8 cellular contexts compared by ENCODE assay signal in the genomic region with DNA sequence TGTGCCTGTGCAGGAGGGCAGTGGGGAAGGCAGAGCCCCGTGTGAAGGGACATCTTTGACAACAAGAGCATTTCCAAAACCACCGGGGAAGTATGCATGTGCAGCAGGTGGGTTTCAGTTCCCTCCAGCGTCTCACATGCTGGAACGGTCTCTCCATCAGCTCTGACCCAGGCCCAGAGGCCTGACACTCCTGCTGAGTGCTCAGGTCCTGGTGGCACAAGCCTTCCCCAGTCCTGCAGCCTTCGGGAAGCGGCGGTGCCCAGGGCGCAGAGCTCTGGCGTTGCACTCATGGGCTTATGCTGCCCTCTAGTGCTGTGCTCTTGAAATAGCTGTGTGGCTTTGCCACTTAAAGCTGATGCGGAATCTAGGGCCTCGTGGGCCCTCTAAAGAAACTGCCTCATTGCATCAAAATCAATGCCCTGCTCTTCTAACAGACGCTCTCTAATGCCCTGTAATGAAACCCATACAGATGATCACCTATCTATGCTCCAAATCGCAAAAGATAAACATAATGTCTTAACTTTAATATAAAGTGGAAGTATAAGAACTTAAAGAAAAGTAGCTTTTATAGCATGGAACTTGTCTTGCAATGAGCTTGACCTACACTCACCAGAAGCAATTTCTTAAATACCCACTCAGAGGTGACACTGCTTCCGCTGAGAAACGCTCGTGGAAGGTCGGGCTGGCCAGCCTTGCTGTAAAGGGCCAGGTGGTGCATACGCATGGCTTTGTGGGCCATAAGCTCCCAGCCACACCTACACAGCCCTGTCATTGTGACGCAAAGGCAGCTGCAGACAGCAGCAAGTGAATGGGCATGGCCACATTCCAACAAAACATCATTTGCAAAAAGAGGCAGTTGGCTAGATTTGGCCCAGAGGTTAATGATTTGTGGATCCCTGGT. TPM values are rescaled to one million over a fixed set of nuclear protein-coding genes. Genes with fewer than 3 reads are reported as not detected.
A peak's percentile ranks its signal among the peaks of the same experiment; 100 is the strongest.
DNase-seq lines count a peak whose midpoint lies in the region; ATAC-seq and TF ChIP-seq lines count a peak whose summit lies in the region.

No MANE protein-coding gene starts in this region.

- no peak overlapping the region for H3K4me3 Mint-ChIP-seq in activated T-cell treated with anti-CD3 and anti-CD28 coated beads, Interleukin-2, amount 50 U/mL, for 72 hours

- H3K9me2 ChIP-seq in OCI-LY1 (ENCODE audit: low read depth, low read length): no peaks in the 10 kb centered on the region

- no peaks in the 10 kb centered on the region for H3K4me1 Mint-ChIP-seq in activated T-cell treated with anti-CD3 and anti-CD28 coated beads, Interleukin-2, amount 50 U/mL, for 72 hours (ENCODE audit: low read depth)

- no peak overlapping the region for H3K27ac Mint-ChIP-seq in activated T-cell treated with anti-CD3 and anti-CD28 coated beads, Interleukin-2, amount 50 U/mL, for 72 hours

- H3K4me1 ChIP-seq in OCI-LY1 (ENCODE audit: insufficient read depth, low read length, severe bottlenecking): peaks cover 10% of the 10 kb centered on the region
- H3K4me1 ChIP-seq in neutrophil (ENCODE audit: control insufficient read depth in 1 of 2, insufficient read depth in 1 of 2, low read depth in 1 of 2, low read length in 1 of 2): peaks cover 0 to 4% of the 10 kb centered on the region in 2 experiments
- H3K4me1 ChIP-seq in upper lobe of left lung: peaks cover 0 to 6% (median 1%) of the 10 kb centered on the region in 4 donors

- no peaks in the 10 kb centered on the region for H3K79me2 ChIP-seq in OCI-LY1 (ENCODE audit: insufficient read depth, low read length)

- H3K9me3 ChIP-seq in OCI-LY1 (ENCODE audit: low read length) (no peaks in the 10 kb centered on the region), neutrophil (no peaks in the 10 kb centered on the region), upper lobe of left lung (no peaks in the 10 kb centered on the region)

- H3K36me3 Mint-ChIP-seq in activated T-cell treated with anti-CD3 and anti-CD28 coated beads, Interleukin-2, amount 50 U/mL, for 72 hours (ENCODE audit: insufficient read depth in 2 of 2): no peaks in the 10 kb centered on the region

- H3K27me3 ChIP-seq in OCI-LY1 (ENCODE audit: insufficient read depth, low read length) (no peaks in the 10 kb centered on the region), neutrophil (peaks cover 14% of the 10 kb centered on the region), upper lobe of left lung (no peaks in the 10 kb centered on the region)

- no peak for TF ChIP-seq POLR2A in upper lobe of left lung (IDR thresholded peaks at IDR 0.05)

- H3K36me3 ChIP-seq in OCI-LY1 (ENCODE audit: insufficient read depth, low read length) (no peaks in the 10 kb centered on the region), neutrophil (no peaks in the 10 kb centered on the region), upper lobe of left lung (no peaks in the 10 kb centered on the region)

- H2AFZ ChIP-seq in OCI-LY1 (ENCODE audit: low read length): no peak overlapping the region

- TF ChIP-seq CTCF in GM20000 (IDR thresholded peaks at IDR 0.05; ENCODE audit: extremely low read depth, missing control alignments) (peak; percentile 62), OCI-LY1 (IDR thresholded peaks at IDR 0.05; ENCODE audit: low read length) (peak; percentile 81), fibroblast of villous mesenchyme (IDR thresholded peaks at IDR 0.05; ENCODE audit: insufficient read depth, low read depth, low read length) (peak; percentile 79), neutrophil (IDR thresholded peaks at IDR 0.05) (peak; percentile 65), upper lobe of left lung (IDR thresholded peaks at IDR 0.05) (peak; percentile 70 to 92 (median 84))

- H3K9me3 Mint-ChIP-seq in activated T-cell treated with anti-CD3 and anti-CD28 coated beads, Interleukin-2, amount 50 U/mL, for 72 hours: no peaks in the 10 kb centered on the region

- no peak overlapping the region for H3K27ac ChIP-seq in OCI-LY1 (ENCODE audit: low read depth, low read length, poor library complexity, severe bottlenecking)
- no peak overlapping the region for H3K27ac ChIP-seq in neutrophil
- H3K27ac ChIP-seq in upper lobe of left lung: no peak overlapping the region

- no peak overlapping the region for H3K9ac ChIP-seq in OCI-LY1 (ENCODE audit: low read length)

- 38 to 44% methylated on average over 15 to 19 of the region's 19 CpGs for WGBS in upper lobe of left lung, 2 donors

- no peak overlapping the region for H3K4me3 ChIP-seq in OCI-LY1 (ENCODE audit: low read depth, low read length, poor library complexity, severe bottlenecking)
- no peak overlapping the region for H3K4me3 ChIP-seq in fibroblast of villous mesenchyme (ENCODE audit: low read depth, low read length)
- no peak overlapping the region for H3K4me3 ChIP-seq in neutrophil (ENCODE audit: low read depth in 1 of 2, low read length in 1 of 2)
- H3K4me3 ChIP-seq in upper lobe of left lung: no peak overlapping the region

- peak; percentile 79 for DNase-seq in D341Med (ENCODE audit: low spot score)
- peak; percentile 68 for DNase-seq in GM20000 (ENCODE audit: low spot score)
- DNase-seq in activated T-cell treated with anti-CD3 and anti-CD28 coated beads, Interleukin-2, amount 50 U/mL, for 72 hours: peak; percentile 56 to 63
- DNase-seq in fibroblast of villous mesenchyme (ENCODE audit: low read depth): peak; percentile 59
- DNase-seq in upper lobe of left lung: peak; percentile 57 to 88

- H3K4me2 ChIP-seq in OCI-LY1 (ENCODE audit: low read length): no peak overlapping the region

- no peak for TF ChIP-seq EP300 in upper lobe of left lung (IDR thresholded peaks at IDR 0.05)

- no peaks in the 10 kb centered on the region for H3F3A ChIP-seq in OCI-LY1 (ENCODE audit: insufficient read depth, low read length)

- ATAC-seq in HG03565 (IDR thresholded peaks at IDR 0.05; ENCODE audit: unreplicated experiment) (peak; percentile 75), upper lobe of left lung (ENCODE audit: low FRiP score in 2 of 2) (peak; percentile 87 to 91)
- peak; percentile 77 to 83 for ATAC-seq in activated T-cell treated with anti-CD3 and anti-CD28 coated beads, Interleukin-2, amount 50 U/mL, for 72 hours (replicated peaks in 1 of 2)

- H3K27me3 Mint-ChIP-seq in activated T-cell treated with anti-CD3 and anti-CD28 coated beads, Interleukin-2, amount 50 U/mL, for 72 hours (ENCODE audit: low read depth): peaks cover 8% of the 10 kb centered on the region

- H4K20me1 ChIP-seq in OCI-LY1 (ENCODE audit: insufficient read depth, low read length): no peaks in the 10 kb centered on the region

RNA-seq across cellular contexts. Expression of gene CLRN3, which starts 38.6 kb away (rescaled TPM):
- not detected for total RNA-seq in activated T-cell treated with anti-CD3 and anti-CD28 coated beads, Interleukin-2, amount 50 U/mL, for 72 hours
- total RNA-seq in fibroblast of villous mesenchyme (not detected in 2 replicates), upper lobe of left lung (under 1 TPM in 2 of 6 donors, not detected in 4; 0.37 to 0.49 TPM)

RNA-seq across cellular contexts. Expression of gene PTPRE, which starts 52.8 kb away (rescaled TPM):
- 10 to 100 TPM; 23.7 to 31.3 TPM for total RNA-seq in activated T-cell treated with anti-CD3 and anti-CD28 coated beads, Interleukin-2, amount 50 U/mL, for 72 hours
- total RNA-seq in fibroblast of villous mesenchyme (10.3 and 11.2 TPM in 2 replicates), upper lobe of left lung (10 to 100 TPM; 49.9 to 89.2 (median 64.2) TPM)
